ENCODE assay signal across 10 cellular contexts in genomic region chr18:34709631-34710429, GRCh38. TPM values are rescaled to one million over a fixed set of nuclear protein-coding genes. Genes with fewer than 3 reads are reported as not detected.
DNase-seq lines count a peak whose midpoint lies in the region; ATAC-seq, FAIRE-seq and TF ChIP-seq lines count a peak whose summit lies in the region.
"Had no signal": no experiment of that assay in that cellular context is flagged by ENCODE, and none has a peak within 500 bp of the region (broad histone marks: within the 10 kb centered on the region; RNA-seq: fewer than 3 reads in every experiment).

Gene DTNA, plus strand, starts transcription at chr18:34710298. Its CDS starts 45,679 bp downstream, at chr18:34755977.

- POLR2A ChIA-PET in endothelial cell of umbilical vein (lab: Charles Lee) = no interaction called here

- H4K20me1 ChIP-seq in GM23248 (ENCODE audit: insufficient read depth) = no peaks in the 10 kb centered on the region
- H4K20me1 ChIP-seq in endothelial cell of umbilical vein (replicated peaks; ENCODE audit: control insufficient read depth, extremely low read depth, insufficient read depth, low read length) = no peaks in the 10 kb centered on the region

- peaks cover 36% of the 10 kb centered on the region for H3F3A ChIP-seq in GM23248 (ENCODE audit: insufficient read depth)

- CTCF ChIA-PET in endothelial cell of umbilical vein (lab: Charles Lee) = interaction anchor here (0.7 to 5.0 kb wide), 4 partner anchors 12 to 78 kb away, joined by 3 to 61 read pairs (median 4); no protein-coding TSS in a partner anchor

- peaks cover 47% of the 10 kb centered on the region for H3K4me1 ChIP-seq in GM23248 (ENCODE audit: insufficient read depth)
- peaks cover 25% of the 10 kb centered on the region for H3K4me1 ChIP-seq in endothelial cell of umbilical vein (ENCODE audit: control insufficient read depth, extremely low read depth, insufficient read depth, low read length)
- H3K4me1 ChIP-seq in mucosa of rectum (ENCODE audit: control insufficient read depth in 2 of 2, insufficient read depth in 2 of 2, low read length in 2 of 2) = peaks cover 0 to 5% of the 10 kb centered on the region in 2 donors

- no TSS peak for BruUV-seq in endothelial cell of umbilical vein (replicated peaks; lab: Mats Ljungman, UMichigan)

- no peak for TF ChIP-seq CTCF in endothelial cell of umbilical vein (IDR thresholded peaks at IDR 0.05; ENCODE audit: extremely low read depth in 1 of 2, insufficient read depth in 1 of 2, low read depth in 1 of 2, low read length in 2 of 2)

- H3K4me2 ChIP-seq in GM23248 (ENCODE audit: unreplicated experiment) (peak within 1 kb of the TSS; percentile 82), endothelial cell of umbilical vein (ENCODE audit: insufficient read depth, low read length) (no peak within 1 kb of the TSS)

- DNase-seq in GM23248 = peak; percentile 97
- peak; percentile 63 for DNase-seq in NOMO-1 treated with DMSO at 0.1 percent for 48 hours (lab: John Stamatoyannopoulos, UW; ENCODE audit: unreplicated experiment)
- DNase-seq in endothelial cell of umbilical vein (ENCODE audit: low read depth, low spot score) = peak; percentile 72
- no peak for DNase-seq in activated effector memory CD4-positive, alpha-beta T cell treated with Interleukin-2 at 50 U/mL for 16 hours
- DNase-seq: naive B cell had no signal

- no peak for FAIRE-seq in endothelial cell of umbilical vein (lab: Jason Lieb, UNC)

- H3K36me3 ChIP-seq in GM23248 (ENCODE audit: low read depth) (no peaks in the 10 kb centered on the region), endothelial cell of umbilical vein (ENCODE audit: control insufficient read depth in 2 of 2, extremely low read depth in 1 of 2, insufficient read depth in 2 of 2, low read length in 2 of 2) (no peaks in the 10 kb centered on the region), mucosa of rectum (ENCODE audit: control insufficient read depth in 2 of 2, insufficient read depth in 2 of 2, low read length in 2 of 2) (no peaks in the 10 kb centered on the region)

- H3K4me3 ChIP-seq in GM23248 (peak within 1 kb of the TSS; percentile 68), endothelial cell of umbilical vein (replicated peaks in 1 of 3; ENCODE audit: insufficient read depth in 1 of 3, low read depth in 1 of 3, low read length in 3 of 3) (no peak within 1 kb of the TSS), mucosa of rectum (ENCODE audit: low read length in 2 of 2) (peak within 1 kb of the TSS in 1 of 2 donors; percentile 14)

- H3K9me3 ChIP-seq in GM23248 (ENCODE audit: low read depth) (no peaks in the 10 kb centered on the region), endothelial cell of umbilical vein (replicated peaks; ENCODE audit: control insufficient read depth, insufficient read depth, low read length) (no peaks in the 10 kb centered on the region), mucosa of rectum (ENCODE audit: control insufficient read depth in 2 of 2, low read length in 2 of 2) (no peaks in the 10 kb centered on the region)

- no peaks in the 10 kb centered on the region for H3K27me3 ChIP-seq in GM23248 (replicated peaks; ENCODE audit: insufficient read depth)
- no peaks in the 10 kb centered on the region for H3K27me3 ChIP-seq in endothelial cell of umbilical vein (ENCODE audit: control insufficient read depth in 2 of 2, insufficient read depth in 2 of 2, low read length in 2 of 2)
- no peaks in the 10 kb centered on the region for H3K27me3 ChIP-seq in mucosa of rectum (ENCODE audit: control insufficient read depth in 2 of 2, insufficient read depth in 2 of 2, low read length in 2 of 2)

- 2 to 4% methylated on average over 2 of the region's 2 CpGs for WGBS in GM23248 (ENCODE audit: low coverage in 1 of 2, low lambda C conversion rate in 2 of 2, missing lambda C conversion rate in 2 of 2), 2 experiments

- no peak for TF ChIP-seq POLR2A in endothelial cell of umbilical vein (IDR thresholded peaks at IDR 0.05; ENCODE audit: low read depth, low read length)

- no peaks in the 10 kb centered on the region for H3K9me2 ChIP-seq in GM23248 (ENCODE audit: insufficient read depth)

- in situ Hi-C loops in GM23248 (cut with MboI) = no loop called here

- H3K27ac ChIP-seq in GM23248 = peak within 1 kb of the TSS; percentile 96
- no peak within 1 kb of the TSS for H3K27ac ChIP-seq in endothelial cell of umbilical vein (ENCODE audit: insufficient read depth, low read depth, low read length)
- peak within 1 kb of the TSS; percentile 13 to 27 for H3K27ac ChIP-seq in mucosa of rectum (ENCODE audit: low read depth in 2 of 2, low read length in 2 of 2)
- H3K27ac ChIP-seq: HL-60 had no signal

- peak within 1 kb of the TSS; percentile 73 for H2AFZ ChIP-seq in GM23248
- no peak within 1 kb of the TSS for H2AFZ ChIP-seq in endothelial cell of umbilical vein (ENCODE audit: low read depth, low read length)

- no peak for ATAC-seq in GM18907 (IDR thresholded peaks at IDR 0.05; ENCODE audit: unreplicated experiment)
- no peak for ATAC-seq in GM19035 (IDR thresholded peaks at IDR 0.05; ENCODE audit: unreplicated experiment)
- no peak for ATAC-seq in GM18868 (IDR thresholded peaks at IDR 0.05; ENCODE audit: unreplicated experiment)

- intact Hi-C loops in endothelial cell of umbilical vein (cut with micrococcal nuclease) = no loop called here

- H3K9ac ChIP-seq in GM23248 (peak within 1 kb of the TSS; percentile 83), endothelial cell of umbilical vein (replicated peaks; ENCODE audit: extremely low read depth, insufficient read depth, low read length) (no peak within 1 kb of the TSS), mucosa of rectum (ENCODE audit: low read depth in 1 of 2, low read length in 2 of 2) (no peak within 1 kb of the TSS)

- dilution Hi-C loops in endothelial cell of umbilical vein (cut with MboI; ENCODE audit: extremely low pct_ligation_motif_present, low sequenced_read_pairs) = no loop called here

- H3K9me1 ChIP-seq in endothelial cell of umbilical vein (replicated peaks; ENCODE audit: control insufficient read depth, extremely low read depth, insufficient read depth, low read length) = no peaks in the 10 kb centered on the region

- H3K79me2 ChIP-seq in GM23248 (ENCODE audit: insufficient read depth) = peaks cover 15% of the 10 kb centered on the region; the same call in 1 of the 2 replicates
- H3K79me2 ChIP-seq in endothelial cell of umbilical vein (ENCODE audit: control insufficient read depth, insufficient read depth, low read length) = no peaks in the 10 kb centered on the region

TF ChIP-seq in endothelial cell of umbilical vein, 7 proteins besides CTCF, POLR2A, EP300 and RAD21:
- peak; percentile 15 for TF ChIP-seq FOS (IDR thresholded peaks at IDR 0.05; ENCODE audit: borderline replicate concordance, insufficient read depth, low read length)
- no peak for TF ChIP-seq GATA2 (IDR thresholded peaks at IDR 0.05; ENCODE audit: insufficient read depth, insufficient read length, low read depth, low read length)
TF ChIP-seq in endothelial cell of umbilical vein: peak in this region for 1.

RNA-seq across cellular contexts. Expression of gene DTNA, which starts in this region (rescaled TPM):
- 4.2 and 14.5 TPM in 2 replicates for total RNA-seq in GM23248 (2014; rRNA removed; shearing (Covaris generic))
- 5.5 and 6.2 TPM in 2 replicates for polyA plus RNA-seq in GM23248 (2016; fragmentation: Nextera tagmentation; extraction: Ambion mirVana)
- total RNA-seq in endothelial cell of umbilical vein = 15.3 and 16.8 TPM in 2 replicates
- 6.6 and 9.0 TPM in 2 replicates for polyA plus RNA-seq in endothelial cell of umbilical vein
- polyA plus RNA-seq in endothelial cell of umbilical vein (2011; cell fraction: cytosol; rRNA removed) = 6.2 and 6.5 TPM in 2 replicates
- polyA plus RNA-seq in endothelial cell of umbilical vein (2011; cell fraction: nucleus; rRNA removed) = 16.6 and 19.9 TPM in 2 replicates
- polyA plus RNA-seq in endothelial cell of umbilical vein (2012) = 4.4 and 8.7 TPM in 2 replicates
- 20.2 and 28.5 TPM in 2 replicates for polyA minus RNA-seq in endothelial cell of umbilical vein
- 1.1 TPM for polyA minus RNA-seq in endothelial cell of umbilical vein (2011; cell fraction: cytosol; rRNA and poly(A)+ RNA removed)
- 36.4 and 48.4 TPM in 2 replicates for polyA minus RNA-seq in endothelial cell of umbilical vein (2011; cell fraction: nucleus; rRNA and poly(A)+ RNA removed)
